Comparison of ENCODE assay signal across 14 cellular contexts in the genomic region with DNA sequence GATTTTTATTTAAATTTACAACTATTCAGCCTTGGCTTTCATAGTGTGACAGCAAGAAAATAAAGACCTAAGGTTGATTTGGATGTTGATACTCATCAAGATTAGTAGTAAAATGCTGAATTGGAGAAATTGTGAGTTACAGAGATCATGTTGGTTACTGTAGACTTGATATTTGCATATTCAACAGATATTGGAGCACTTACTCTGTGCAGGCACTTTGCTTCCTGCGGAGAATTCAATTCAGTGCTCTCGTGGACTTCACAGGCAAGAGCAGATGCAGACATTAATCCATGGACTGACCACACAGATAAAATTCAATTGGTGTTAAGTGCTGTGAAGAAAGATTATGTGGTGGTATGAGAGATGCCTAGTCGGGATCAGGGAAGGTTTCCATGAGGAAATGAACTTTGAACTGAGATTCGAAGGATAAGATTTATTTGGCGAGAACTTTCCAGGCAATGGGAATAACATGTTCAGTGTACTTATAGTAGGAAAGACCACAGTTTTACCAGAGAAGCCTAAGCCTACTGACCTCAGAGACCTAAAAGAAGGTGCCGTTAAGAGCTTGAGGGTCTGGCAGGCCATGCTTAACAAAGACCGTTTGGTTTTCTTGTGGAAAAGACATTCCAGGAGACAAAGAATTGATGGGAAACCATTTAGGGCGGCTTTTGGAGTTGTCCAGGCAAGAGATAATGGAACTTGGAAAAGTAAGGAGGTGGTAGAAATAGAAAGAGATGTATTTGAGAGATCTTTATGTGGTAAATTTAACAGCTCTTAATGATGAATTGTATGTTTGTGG. TPM values are rescaled to one million over a fixed set of nuclear protein-coding genes. Genes with fewer than 3 reads are reported as not detected.
DNase-seq lines count a peak whose midpoint lies in the region; ATAC-seq and TF ChIP-seq lines count a peak whose summit lies in the region.
"Had no signal": no experiment of that assay in that cellular context is flagged by ENCODE, and none has a peak within 500 bp of the region (broad histone marks: within the 10 kb centered on the region; RNA-seq: fewer than 3 reads in every experiment).

No MANE protein-coding gene starts in this region.

- H3K36me3 ChIP-seq in OCI-LY1 (ENCODE audit: insufficient read depth, low read length) (peaks cover 77% of the 10 kb centered on the region), spleen (peaks cover 0 to 24% (median 10%) of the 10 kb centered on the region in 6 donors)

- no peaks in the 10 kb centered on the region for H3K27me3 Mint-ChIP-seq in activated naive CD4-positive, alpha-beta T cell treated with anti-CD3 and anti-CD28 coated beads, Interleukin-2, amount 50 U/mL, for 24 hours
- no peaks in the 10 kb centered on the region for H3K27me3 Mint-ChIP-seq in effector memory CD8-positive, alpha-beta T cell

- H3K4me3 Mint-ChIP-seq in activated naive CD4-positive, alpha-beta T cell treated with anti-CD3 and anti-CD28 coated beads, Interleukin-2, amount 50 U/mL, for 24 hours: peak overlapping the region; percentile 64
- H3K4me3 Mint-ChIP-seq in effector memory CD8-positive, alpha-beta T cell: peak overlapping the region; percentile 58 to 98

- no peak for TF ChIP-seq POLR2A in spleen (IDR thresholded peaks at IDR 0.05)

- no peak for ATAC-seq in effector memory CD8-positive, alpha-beta T cell (replicated peaks)
- ATAC-seq in HG03025 (IDR thresholded peaks at IDR 0.05; ENCODE audit: low FRiP score, unreplicated experiment) (no peak), HG02623 (IDR thresholded peaks at IDR 0.05; ENCODE audit: unreplicated experiment) (no peak), SK-N-SH treated with all-trans-retinoic acid at 6 μM for 48 hours (no peak)

- TF ChIP-seq CTCF in OCI-LY1 (IDR thresholded peaks at IDR 0.05; ENCODE audit: low read length): no peak
- no peak for TF ChIP-seq CTCF in spleen (IDR thresholded peaks at IDR 0.05 in 8 of 11, conservative IDR thresholded peaks at IDR 0.05 in 3 of 11)

- peaks cover 77% of the 10 kb centered on the region for H3K4me1 Mint-ChIP-seq in activated naive CD4-positive, alpha-beta T cell treated with anti-CD3 and anti-CD28 coated beads, Interleukin-2, amount 50 U/mL, for 24 hours
- peaks cover 55 to 75% of the 10 kb centered on the region in 2 donors for H3K4me1 Mint-ChIP-seq in effector memory CD8-positive, alpha-beta T cell (ENCODE audit: low read depth in 2 of 2)

- H2AFZ ChIP-seq in OCI-LY1 (ENCODE audit: low read length): no peak overlapping the region

- H3K36me3 Mint-ChIP-seq in activated naive CD4-positive, alpha-beta T cell treated with anti-CD3 and anti-CD28 coated beads, Interleukin-2, amount 50 U/mL, for 24 hours: peaks cover 23% of the 10 kb centered on the region
- H3K36me3 Mint-ChIP-seq in effector memory CD8-positive, alpha-beta T cell (ENCODE audit: insufficient read depth): peaks cover 51% of the 10 kb centered on the region

- H3K27me3 ChIP-seq in OCI-LY1 (ENCODE audit: insufficient read depth, low read length): no peaks in the 10 kb centered on the region
- H3K27me3 ChIP-seq in spleen (replicated peaks in 1 of 7): no peaks in the 10 kb centered on the region
- H3K27me3 ChIP-seq: thyroid gland had no signal

- H3K27ac ChIP-seq in OCI-LY1 (ENCODE audit: low read depth, low read length, poor library complexity, severe bottlenecking) (peak overlapping the region; percentile 95), spleen (peak overlapping the region in 5 of 8 donors; percentile 16 to 99 (median 97))
- H3K27ac ChIP-seq: thyroid gland had no signal

- H3K4me2 ChIP-seq in OCI-LY1 (ENCODE audit: low read length): peak overlapping the region; percentile 78
- H3K4me2 ChIP-seq: SK-N-SH had no signal

- H3K4me1 ChIP-seq in OCI-LY1 (ENCODE audit: insufficient read depth, low read length, severe bottlenecking) (peaks cover 55% of the 10 kb centered on the region), spleen (peaks cover 32 to 89% (median 75%) of the 10 kb centered on the region in 6 donors)

- no peaks in the 10 kb centered on the region for H4K20me1 ChIP-seq in OCI-LY1 (ENCODE audit: insufficient read depth, low read length)

- H3K79me2 ChIP-seq in OCI-LY1 (ENCODE audit: insufficient read depth, low read length): peaks cover 94% of the 10 kb centered on the region

- no peaks in the 10 kb centered on the region for H3F3A ChIP-seq in OCI-LY1 (ENCODE audit: insufficient read depth, low read length)

- H3K9me3 ChIP-seq in OCI-LY1 (ENCODE audit: low read length) (no peaks in the 10 kb centered on the region), spleen (no peaks in the 10 kb centered on the region)
- H3K9me3 ChIP-seq: thyroid gland had no signal

- DNase-seq in activated naive CD4-positive, alpha-beta T cell treated with anti-CD3 and anti-CD28 coated beads, Interleukin-2, amount 50 U/mL, for 16 hours: no peak
- no peak for DNase-seq in effector memory CD8-positive, alpha-beta T cell
- no peak for DNase-seq in spleen
- DNase-seq: effector CD8-positive, alpha-beta T cell; HCEC 1CT; NCI-H510A; SK-N-SH; thyroid gland had no signal

- no peaks in the 10 kb centered on the region for H3K9me3 Mint-ChIP-seq in activated naive CD4-positive, alpha-beta T cell treated with anti-CD3 and anti-CD28 coated beads, Interleukin-2, amount 50 U/mL, for 24 hours
- no peaks in the 10 kb centered on the region for H3K9me3 Mint-ChIP-seq in effector memory CD8-positive, alpha-beta T cell

- H3K4me3 ChIP-seq in OCI-LY1 (ENCODE audit: low read depth, low read length, poor library complexity, severe bottlenecking) (peak overlapping the region; percentile 88), spleen (peak overlapping the region in 1 of 8 donors; percentile 80)
- H3K4me3 ChIP-seq: lung, thyroid gland had no signal

- no peaks in the 10 kb centered on the region for H3K9me2 ChIP-seq in OCI-LY1 (ENCODE audit: low read depth, low read length)
- H3K9me2 ChIP-seq: SK-N-SH had no signal

- H3K9ac ChIP-seq in OCI-LY1 (ENCODE audit: low read length): peak overlapping the region; percentile 17; the same call in 1 of the 2 replicates
- H3K9ac ChIP-seq: SK-N-SH had no signal

- intact Hi-C loops in spleen (cut with DNase I; ENCODE audit: low total_unique reads): no loop called here

- 64 to 81% (median 78%) methylated on average over 8 of the region's 8 CpGs for WGBS in spleen, 5 donors

- no peak overlapping the region for H3K27ac Mint-ChIP-seq in activated naive CD4-positive, alpha-beta T cell treated with anti-CD3 and anti-CD28 coated beads, Interleukin-2, amount 50 U/mL, for 24 hours
- H3K27ac Mint-ChIP-seq in effector memory CD8-positive, alpha-beta T cell: peak overlapping the region; percentile 8 to 50

TF ChIP-seq in SK-N-SH treated with all-trans-retinoic acid at 6 μM for 48 hours, 23 proteins besides CTCF, POLR2A, EP300 and RAD21:
- TF ChIP-seq, protein P1, sequence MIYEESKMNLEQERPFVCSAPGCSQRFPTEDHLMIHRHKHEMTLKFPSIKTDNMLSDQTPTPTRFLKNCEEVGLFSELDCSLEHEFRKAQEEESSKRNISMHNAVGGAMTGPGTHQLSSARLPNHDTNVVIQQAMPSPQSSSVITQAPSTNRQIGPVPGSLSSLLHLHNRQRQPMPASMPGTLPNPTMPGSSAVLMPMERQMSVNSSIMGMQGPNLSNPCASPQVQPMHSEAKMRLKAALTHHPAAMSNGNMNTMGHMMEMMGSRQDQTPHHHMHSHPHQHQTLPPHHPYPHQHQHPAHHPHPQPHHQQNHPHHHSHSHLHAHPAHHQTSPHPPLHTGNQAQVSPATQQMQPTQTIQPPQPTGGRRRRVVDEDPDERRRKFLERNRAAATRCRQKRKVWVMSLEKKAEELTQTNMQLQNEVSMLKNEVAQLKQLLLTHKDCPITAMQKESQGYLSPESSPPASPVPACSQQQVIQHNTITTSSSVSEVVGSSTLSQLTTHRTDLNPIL (CRISPR knock-in tag; IDR thresholded peaks at IDR 0.05; ENCODE audit: low read depth): no peak
- TF ChIP-seq ZNF70 (CRISPR knock-in tag; IDR thresholded peaks at IDR 0.05) (no peak), ZNF8 (CRISPR knock-in tag; IDR thresholded peaks at IDR 0.05) (no peak), BACH2 (CRISPR knock-in tag; IDR thresholded peaks at IDR 0.05; ENCODE audit: borderline replicate concordance) (no peak), SNAI2 (CRISPR knock-in tag; IDR thresholded peaks at IDR 0.05) (no peak), ZC3H10 (CRISPR knock-in tag; IDR thresholded peaks at IDR 0.05) (no peak), ZNF565 (CRISPR knock-in tag; conservative IDR thresholded peaks at IDR 0.05; ENCODE audit: low read depth) (no peak), GLIS3 (CRISPR knock-in tag; IDR thresholded peaks at IDR 0.05) (no peak), RARB (CRISPR knock-in tag; IDR thresholded peaks at IDR 0.05) (no peak)
- TF ChIP-seq, protein P2, sequence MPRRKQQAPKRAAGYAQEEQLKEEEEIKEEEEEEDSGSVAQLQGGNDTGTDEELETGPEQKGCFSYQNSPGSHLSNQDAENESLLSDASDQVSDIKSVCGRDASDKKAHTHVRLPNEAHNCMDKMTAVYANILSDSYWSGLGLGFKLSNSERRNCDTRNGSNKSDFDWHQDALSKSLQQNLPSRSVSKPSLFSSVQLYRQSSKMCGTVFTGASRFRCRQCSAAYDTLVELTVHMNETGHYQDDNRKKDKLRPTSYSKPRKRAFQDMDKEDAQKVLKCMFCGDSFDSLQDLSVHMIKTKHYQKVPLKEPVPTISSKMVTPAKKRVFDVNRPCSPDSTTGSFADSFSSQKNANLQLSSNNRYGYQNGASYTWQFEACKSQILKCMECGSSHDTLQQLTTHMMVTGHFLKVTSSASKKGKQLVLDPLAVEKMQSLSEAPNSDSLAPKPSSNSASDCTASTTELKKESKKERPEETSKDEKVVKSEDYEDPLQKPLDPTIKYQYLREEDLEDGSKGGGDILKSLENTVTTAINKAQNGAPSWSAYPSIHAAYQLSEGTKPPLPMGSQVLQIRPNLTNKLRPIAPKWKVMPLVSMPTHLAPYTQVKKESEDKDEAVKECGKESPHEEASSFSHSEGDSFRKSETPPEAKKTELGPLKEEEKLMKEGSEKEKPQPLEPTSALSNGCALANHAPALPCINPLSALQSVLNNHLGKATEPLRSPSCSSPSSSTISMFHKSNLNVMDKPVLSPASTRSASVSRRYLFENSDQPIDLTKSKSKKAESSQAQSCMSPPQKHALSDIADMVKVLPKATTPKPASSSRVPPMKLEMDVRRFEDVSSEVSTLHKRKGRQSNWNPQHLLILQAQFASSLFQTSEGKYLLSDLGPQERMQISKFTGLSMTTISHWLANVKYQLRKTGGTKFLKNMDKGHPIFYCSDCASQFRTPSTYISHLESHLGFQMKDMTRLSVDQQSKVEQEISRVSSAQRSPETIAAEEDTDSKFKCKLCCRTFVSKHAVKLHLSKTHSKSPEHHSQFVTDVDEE (CRISPR knock-in tag; IDR thresholded peaks at IDR 0.05): no peak

RNA-seq across cellular contexts. Expression of a gene that starts 4.3 kb away (rescaled TPM):
- 100 to 1,000 TPM in 5 of 7 donors, 10 to 100 TPM in 2; 98.2 to 180 (median 117) TPM for total RNA-seq in spleen
- polyA plus RNA-seq in spleen: 10 to 100 TPM; 34.6 to 71.7 (median 59.5) TPM
